11 cellular contexts compared by ENCODE assay signal in the genomic region with DNA sequence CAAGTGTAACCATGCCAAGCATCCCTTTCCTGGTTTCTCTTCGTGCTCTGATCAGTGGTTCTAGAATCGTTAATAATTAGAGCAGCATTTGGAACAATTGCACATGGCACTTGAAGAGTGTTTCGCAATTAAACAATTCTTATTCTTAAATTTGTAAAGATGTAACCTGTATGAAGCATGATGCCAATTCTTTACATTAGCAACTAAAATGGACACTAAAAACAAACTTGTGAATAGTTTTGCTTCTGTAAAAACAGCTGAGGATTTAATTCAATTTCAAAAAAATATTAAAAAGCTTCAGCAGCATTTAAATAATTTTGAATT.
"Had no signal": no experiment of that assay in that cellular context is flagged by ENCODE, and none has a peak within 500 bp of the region (broad histone marks: within the 10 kb centered on the region; RNA-seq: fewer than 3 reads in every experiment).

No MANE protein-coding gene starts in this region.

- H3K4me3 Mint-ChIP-seq: activated CD4-positive, alpha-beta T cell treated with anti-CD3 and anti-CD28 coated beads, Interleukin-2, amount 10 ng/mL, durations not matched to agents 7 days and 5 days; activated naive CD8-positive, alpha-beta T cell treated with anti-CD3 and anti-CD28 coated beads, Interleukin-2, amount 10 ng/mL, durations not matched to agents 7 days and 5 days; neural crest cell; type B pancreatic cell had no signal

- H3K27me3 Mint-ChIP-seq: activated CD4-positive, alpha-beta T cell treated with anti-CD3 and anti-CD28 coated beads, Interleukin-2, amount 10 ng/mL, durations not matched to agents 7 days and 5 days; activated naive CD8-positive, alpha-beta T cell treated with anti-CD3 and anti-CD28 coated beads, Interleukin-2, amount 10 ng/mL, durations not matched to agents 7 days and 5 days; type B pancreatic cell had no signal

- H3K27me3 ChIP-seq: body of pancreas, suprapubic skin had no signal

- H3K27ac Mint-ChIP-seq: activated CD4-positive, alpha-beta T cell treated with anti-CD3 and anti-CD28 coated beads, Interleukin-2, amount 10 ng/mL, durations not matched to agents 7 days and 5 days had no signal

- ATAC-seq: activated CD4-positive, CD25-positive, alpha-beta regulatory T cell treated with anti-CD3 and anti-CD28 coated beads, Interleukin-2, amount 50 U/mL, for 24 hours; body of pancreas; left ventricle myocardium superior; stimulated activated naive CD8-positive, alpha-beta T cell treated with anti-CD3 and anti-CD28 coated beads, Interleukin-15, Interleukin-2, amounts not matched to agents 100 U/mL and 50 U/mL, for 24 hours had no signal

- H3K9me3 ChIP-seq: body of pancreas, suprapubic skin had no signal

- H3K36me3 ChIP-seq: suprapubic skin had no signal

- DNase-seq: activated CD4-positive, alpha-beta T cell treated with anti-CD3 and anti-CD28 coated beads, Interleukin-2, amount 10 ng/mL, durations not matched to agents 7 days and 5 days; activated effector memory CD4-positive, alpha-beta T cell treated with Interleukin-2 at 50 U/mL for 16 hours; activated naive CD8-positive, alpha-beta T cell treated with anti-CD3 and anti-CD28 coated beads, Interleukin-2, amount 10 ng/mL, durations not matched to agents 7 days and 5 days; activated T-cell treated with anti-CD3 and anti-CD28 coated beads, Interleukin-2, amount 50 U/mL, for 1 hour; body of pancreas; left ventricle myocardium superior had no signal

- H3K4me3 ChIP-seq: body of pancreas, suprapubic skin had no signal

- H3K27ac ChIP-seq: body of pancreas had no signal

- H3K9me3 Mint-ChIP-seq: activated CD4-positive, alpha-beta T cell treated with anti-CD3 and anti-CD28 coated beads, Interleukin-2, amount 10 ng/mL, durations not matched to agents 7 days and 5 days; activated naive CD8-positive, alpha-beta T cell treated with anti-CD3 and anti-CD28 coated beads, Interleukin-2, amount 10 ng/mL, durations not matched to agents 7 days and 5 days; neural crest cell; type B pancreatic cell had no signal
